8 cellular contexts compared by ENCODE assay signal in genomic region chr7:143381427-143382125, GRCh38. TPM values are rescaled to one million over a fixed set of nuclear protein-coding genes. Genes with fewer than 3 reads are reported as not detected.
DNase-seq lines count a peak whose midpoint lies in the region; ATAC-seq and TF ChIP-seq lines count a peak whose summit lies in the region.

No MANE protein-coding gene starts in this region.

- H3K4me3 ChIP-seq in cardiac fibroblast (replicated peaks in 1 of 2; ENCODE audit: low read depth in 2 of 2, low read length in 2 of 2) (peak overlapping the region; percentile 86 to 91), left lung (peak overlapping the region; percentile 92 to 98)

- peak; percentile 32 for DNase-seq in activated CD4-positive, alpha-beta T cell treated with anti-CD3 and anti-CD28 coated beads for 48 hours
- no peak for DNase-seq in activated CD4-positive, alpha-beta T cell treated with anti-CD3 and anti-CD28 coated beads, Interleukin-2, amount 50 U/mL, for 1 hour
- DNase-seq in NCI-H226 (peak; percentile 80), cardiac fibroblast (ENCODE audit: low read depth in 2 of 2) (peak; percentile 84 to 90), left lung (peak; percentile 67 to 86), GM20000 (ENCODE audit: low spot score) (no peak)

- TF ChIP-seq CTCF in cardiac fibroblast (IDR thresholded peaks at IDR 0.05; ENCODE audit: low read depth, low read length) (no peak), left lung (IDR thresholded peaks at IDR 0.05) (no peak), GM20000 (IDR thresholded peaks at IDR 0.05; ENCODE audit: extremely low read depth, missing control alignments) (no peak)

- intact Hi-C loops in left lung (cut with DNase I) = no loop called here

- no peaks in the 10 kb centered on the region for H3K9me3 ChIP-seq in left lung

- no peaks in the 10 kb centered on the region for H3K27me3 ChIP-seq in left lung

- peaks cover 29% of the 10 kb centered on the region for H3K4me1 Mint-ChIP-seq in stimulated activated naive CD8-positive, alpha-beta T cell treated with anti-CD3 and anti-CD28 coated beads, Interleukin-15, Interleukin-2, amounts not matched to agents 100 ng/mL and 50 ng/mL, for 24 hours (ENCODE audit: low read depth)

- H3K27me3 Mint-ChIP-seq in stimulated activated naive CD8-positive, alpha-beta T cell treated with anti-CD3 and anti-CD28 coated beads, Interleukin-15, Interleukin-2, amounts not matched to agents 100 ng/mL and 50 ng/mL, for 24 hours = no peaks in the 10 kb centered on the region

- peak; percentile 13 for ATAC-seq in HG02678 (IDR thresholded peaks at IDR 0.05; ENCODE audit: unreplicated experiment)
- no peak for ATAC-seq in left lung

- peak overlapping the region; percentile 64 for H3K27ac Mint-ChIP-seq in stimulated activated naive CD8-positive, alpha-beta T cell treated with anti-CD3 and anti-CD28 coated beads, Interleukin-15, Interleukin-2, amounts not matched to agents 100 ng/mL and 50 ng/mL, for 24 hours

- H3K4me1 ChIP-seq in left lung = peaks cover 26 to 77% of the 10 kb centered on the region in 2 donors

- no peaks in the 10 kb centered on the region for H3K9me3 Mint-ChIP-seq in stimulated activated naive CD8-positive, alpha-beta T cell treated with anti-CD3 and anti-CD28 coated beads, Interleukin-15, Interleukin-2, amounts not matched to agents 100 ng/mL and 50 ng/mL, for 24 hours

- peak overlapping the region; percentile 97 to 100 for H3K27ac ChIP-seq in left lung

- peaks cover 0 to 20% of the 10 kb centered on the region in 2 donors for H3K36me3 ChIP-seq in left lung

- no peaks in the 10 kb centered on the region for H3K36me3 Mint-ChIP-seq in stimulated activated naive CD8-positive, alpha-beta T cell treated with anti-CD3 and anti-CD28 coated beads, Interleukin-15, Interleukin-2, amounts not matched to agents 100 ng/mL and 50 ng/mL, for 24 hours (ENCODE audit: low read depth)

- H3K4me3 Mint-ChIP-seq in stimulated activated naive CD8-positive, alpha-beta T cell treated with anti-CD3 and anti-CD28 coated beads, Interleukin-15, Interleukin-2, amounts not matched to agents 100 ng/mL and 50 ng/mL, for 24 hours = peak overlapping the region; percentile 76

RNA-seq across cellular contexts. Expression of gene ZYX, which starts 0.4 kb away (rescaled TPM):
- total RNA-seq in left lung = 100 to 1,000 TPM; 180 to 307 TPM

RNA-seq across cellular contexts. Expression of gene FAM131B, which starts 19.1 kb away (rescaled TPM):
- 1 to 10 TPM in 1 of 2 donors, under 1 TPM in 1; 0.60 to 1.6 TPM for total RNA-seq in left lung

RNA-seq across cellular contexts. Expression of gene EPHA1, which starts 27.1 kb away (rescaled TPM):
- 10 to 100 TPM; 11.6 to 16.1 TPM for total RNA-seq in left lung

Comparison
In these comparisons a context has a peak if more than half of its experiments do, and no peak if none do; other contexts are left out.
1. DNase-seq: peak in activated CD4-positive, alpha-beta T cell treated with anti-CD3 and anti-CD28 coated beads for 48 hours (single experiment), NCI-H226 (single experiment), cardiac fibroblast (2 of 2) and left lung (2 of 2); none in activated CD4-positive, alpha-beta T cell treated with anti-CD3 and anti-CD28 coated beads, Interleukin-2, amount 50 U/mL, for 1 hour (single experiment) and GM20000 (single experiment).